In genomic region chr21:32412162-32412997, GRCh38 we compare ENCODE assay signal across 8 cellular contexts. TPM values are rescaled to one million over a fixed set of nuclear protein-coding genes. Genes with fewer than 3 reads are reported as not detected.
DNase-seq lines count a peak whose midpoint lies in the region; ATAC-seq and TF ChIP-seq lines count a peak whose summit lies in the region.

EVA1C (plus strand) TSS chr21:32412706; CDS start chr21:32412854, 148 bp downstream.

- POLR2A ChIA-PET in HEK293T (lab: Yijun Ruan, JAX) = interaction anchor here (0.9 kb wide), 1 partner anchor 157 kb away, joined by 3 read pairs; no protein-coding TSS in a partner anchor
- POLR2A ChIA-PET in T-cell (lab: Charles Lee) = no interaction called here

- H3K4me3 ChIP-seq in cardiac muscle cell (peak within 1 kb of the TSS; percentile 43), parathyroid adenoma (ENCODE audit: low read depth, low read length) (peak within 1 kb of the TSS; percentile 86), thyroid gland (replicated peaks in 1 of 3) (peak within 1 kb of the TSS; percentile 26 to 78 (median 34))

- H3K27me3 ChIP-seq in cardiac muscle cell = peaks cover 76% of the 10 kb centered on the region
- no peaks in the 10 kb centered on the region for H3K27me3 ChIP-seq in parathyroid adenoma (ENCODE audit: control insufficient read depth, insufficient read depth, low read length)
- H3K27me3 ChIP-seq in thyroid gland = no peaks in the 10 kb centered on the region

- CTCF ChIA-PET in HEK293T (lab: Yijun Ruan, JAX) (no interaction called here), T-cell (lab: Charles Lee) (interaction anchor here in 1 of 2 donors (0.6 to 1.1 kb wide), 3 partner anchors 11 to 189 kb away, joined by 4 to 6 read pairs (median 6); no protein-coding TSS in a partner anchor)

- intact Hi-C loops in thyroid gland (cut with DNase I) = no loop called here

- H3K4me1 ChIP-seq in cardiac muscle cell (ENCODE audit: low read depth) (no peaks in the 10 kb centered on the region), parathyroid adenoma (peaks cover 4% of the 10 kb centered on the region), thyroid gland (peaks cover 23 to 46% of the 10 kb centered on the region in 2 donors)

- H3K4me3 Mint-ChIP-seq in T-cell = peak within 1 kb of the TSS; percentile 93 to 96 (median 95)
- H3K4me3 Mint-ChIP-seq in activated naive CD8-positive, alpha-beta T cell treated with anti-CD3 and anti-CD28 coated beads, Interleukin-2, amount 50 U/mL, for 24 hours = peak within 1 kb of the TSS; percentile 91

- ATAC-seq in T-cell (replicated peaks in 1 of 4) (peak; percentile 65 to 75 (median 69)), GM19455 (IDR thresholded peaks at IDR 0.05; ENCODE audit: unreplicated experiment) (no peak), GM18858 (IDR thresholded peaks at IDR 0.05; ENCODE audit: unreplicated experiment) (no peak)
- peak; percentile 65 for ATAC-seq in activated naive CD8-positive, alpha-beta T cell treated with anti-CD3 and anti-CD28 coated beads, Interleukin-2, amount 50 U/mL, for 24 hours

- H3K4me1 Mint-ChIP-seq in T-cell = peaks cover 44 to 63% (median 52%) of the 10 kb centered on the region in 3 donors
- peaks cover 41% of the 10 kb centered on the region for H3K4me1 Mint-ChIP-seq in activated naive CD8-positive, alpha-beta T cell treated with anti-CD3 and anti-CD28 coated beads, Interleukin-2, amount 50 U/mL, for 24 hours

- H3K9me3 ChIP-seq in cardiac muscle cell (ENCODE audit: low read depth) = no peaks in the 10 kb centered on the region
- H3K9me3 ChIP-seq in parathyroid adenoma (ENCODE audit: control insufficient read depth, low read length) = no peaks in the 10 kb centered on the region
- no peaks in the 10 kb centered on the region for H3K9me3 ChIP-seq in thyroid gland

- peak within 1 kb of the TSS; percentile 93 for H3K4me2 ChIP-seq in parathyroid adenoma (ENCODE audit: low read length)

- H3K27ac Mint-ChIP-seq in T-cell = peak within 1 kb of the TSS; percentile 95 to 97
- peak within 1 kb of the TSS; percentile 95 for H3K27ac Mint-ChIP-seq in activated naive CD8-positive, alpha-beta T cell treated with anti-CD3 and anti-CD28 coated beads, Interleukin-2, amount 50 U/mL, for 24 hours

- peak in 1 of 2 donors; percentile 52 for TF ChIP-seq POLR2A in thyroid gland (IDR thresholded peaks at IDR 0.05)

- peak within 1 kb of the TSS; percentile 80 for H3K9ac ChIP-seq in parathyroid adenoma

- no peak for TF ChIP-seq CTCF in cardiac muscle cell (IDR thresholded peaks at IDR 0.05; ENCODE audit: low read depth, low read length)
- TF ChIP-seq CTCF in parathyroid adenoma (IDR thresholded peaks at IDR 0.05) = no peak
- peak in 3 of 6 experiments; percentile 31 to 41 (median 39) for TF ChIP-seq CTCF in thyroid gland (IDR thresholded peaks at IDR 0.05)

- H3K27me3 Mint-ChIP-seq in T-cell = no peaks in the 10 kb centered on the region
- H3K27me3 Mint-ChIP-seq in activated naive CD8-positive, alpha-beta T cell treated with anti-CD3 and anti-CD28 coated beads, Interleukin-2, amount 50 U/mL, for 24 hours = peaks cover 1% of the 10 kb centered on the region

- WGBS in thyroid gland, 2 donors = 0 to 6% methylated on average over 3 to 4 of the region's 103 CpGs

- H2AFZ ChIP-seq in parathyroid adenoma = peak within 1 kb of the TSS; percentile 88

- no peaks in the 10 kb centered on the region for H3K36me3 ChIP-seq in cardiac muscle cell
- no peaks in the 10 kb centered on the region for H3K36me3 ChIP-seq in parathyroid adenoma (ENCODE audit: control insufficient read depth, insufficient read depth, low read length)
- no peaks in the 10 kb centered on the region for H3K36me3 ChIP-seq in thyroid gland

- DNase-seq in HEK293T (ENCODE audit: extremely low spot score) (peak; percentile 53), T-cell (peak; percentile 32 to 80 (median 62)), cardiac muscle cell (ENCODE audit: low read depth in 1 of 2, low spot score in 1 of 2) (peak; percentile 32 to 76), thyroid gland (peak; percentile 72 to 73)
- DNase-seq in activated naive CD8-positive, alpha-beta T cell treated with anti-CD3 and anti-CD28 coated beads, Interleukin-2, amount 50 U/mL, for 24 hours = peak; percentile 74

- H3K9me3 Mint-ChIP-seq in T-cell = no peaks in the 10 kb centered on the region
- no peaks in the 10 kb centered on the region for H3K9me3 Mint-ChIP-seq in activated naive CD8-positive, alpha-beta T cell treated with anti-CD3 and anti-CD28 coated beads, Interleukin-2, amount 50 U/mL, for 24 hours

- H3K79me2 ChIP-seq in parathyroid adenoma = peaks cover 4% of the 10 kb centered on the region

- H3K36me3 Mint-ChIP-seq in T-cell = peaks cover 6% of the 10 kb centered on the region
- H3K36me3 Mint-ChIP-seq in activated naive CD8-positive, alpha-beta T cell treated with anti-CD3 and anti-CD28 coated beads, Interleukin-2, amount 50 U/mL, for 24 hours (ENCODE audit: low read depth) = peaks cover 2% of the 10 kb centered on the region

- no peak within 1 kb of the TSS for H3K27ac ChIP-seq in cardiac muscle cell
- H3K27ac ChIP-seq in parathyroid adenoma = peak within 1 kb of the TSS; percentile 98
- H3K27ac ChIP-seq in thyroid gland = peak within 1 kb of the TSS; percentile 98 to 99 (median 98)

TF ChIP-seq in HEK293T, 16 proteins besides CTCF, POLR2A, EP300 and RAD21:
- TF ChIP-seq CTBP1 (IDR thresholded peaks at IDR 0.05; ENCODE audit: borderline replicate concordance) (no peak), ZNF384 (IDR thresholded peaks at IDR 0.05) (no peak), SUZ12 (IDR thresholded peaks at IDR 0.05) (no peak), ELF4 (IDR thresholded peaks at IDR 0.05) (no peak), FOXK2 (IDR thresholded peaks at IDR 0.05) (no peak), LEF1 (IDR thresholded peaks at IDR 0.05; ENCODE audit: borderline replicate concordance) (no peak), BHLHE40 (IDR thresholded peaks at IDR 0.05; ENCODE audit: borderline replicate concordance) (no peak), HDGF (IDR thresholded peaks at IDR 0.05; ENCODE audit: borderline replicate concordance) (no peak), L3MBTL2 (conservative IDR thresholded peaks at IDR 0.05) (peak; percentile 58), FOXM1 (IDR thresholded peaks at IDR 0.05; ENCODE audit: borderline replicate concordance) (peak; percentile 13; the same call in 1 of the 2 replicates)

RNA-seq across cellular contexts. Expression of gene EVA1C, which starts in this region (rescaled TPM):
- total RNA-seq in T-cell (10 to 100 TPM in 4 of 5 donors, 1 to 10 TPM in 1; 9.7 to 22.1 (median 18.0) TPM), cardiac muscle cell (0.51 and 0.81 TPM in 2 replicates), thyroid gland (10 to 100 TPM; 25.4 to 44.6 (median 35.2) TPM)
- 0.55 TPM in 1 of 2 replicates, not detected in the other for polyA plus RNA-seq in cardiac muscle cell

Comparison
In these comparisons a context has a peak if more than half of its experiments do, and no peak if none do; other contexts are left out.
1. Peak in DNase-seq and H3K4me3 ChIP-seq in cardiac muscle cell; RNA of the gene not detected or under 1 TPM.
2. ATAC-seq: peak in T-cell (4 of 4) and activated naive CD8-positive, alpha-beta T cell treated with anti-CD3 and anti-CD28 coated beads, Interleukin-2, amount 50 U/mL, for 24 hours (single experiment); none in GM19455 (single experiment) and GM18858 (single experiment).
3. H3K4me3 ChIP-seq: peak in every context shown above with its lines; median percentile 86 in parathyroid adenoma; 43 in cardiac muscle cell; 34 in thyroid gland.
4. Peak in every context shown above with its lines, with median percentiles within 50 percentile points of each other: DNase-seq.